ENCODE assay signal across 8 cellular contexts in the genomic region with DNA sequence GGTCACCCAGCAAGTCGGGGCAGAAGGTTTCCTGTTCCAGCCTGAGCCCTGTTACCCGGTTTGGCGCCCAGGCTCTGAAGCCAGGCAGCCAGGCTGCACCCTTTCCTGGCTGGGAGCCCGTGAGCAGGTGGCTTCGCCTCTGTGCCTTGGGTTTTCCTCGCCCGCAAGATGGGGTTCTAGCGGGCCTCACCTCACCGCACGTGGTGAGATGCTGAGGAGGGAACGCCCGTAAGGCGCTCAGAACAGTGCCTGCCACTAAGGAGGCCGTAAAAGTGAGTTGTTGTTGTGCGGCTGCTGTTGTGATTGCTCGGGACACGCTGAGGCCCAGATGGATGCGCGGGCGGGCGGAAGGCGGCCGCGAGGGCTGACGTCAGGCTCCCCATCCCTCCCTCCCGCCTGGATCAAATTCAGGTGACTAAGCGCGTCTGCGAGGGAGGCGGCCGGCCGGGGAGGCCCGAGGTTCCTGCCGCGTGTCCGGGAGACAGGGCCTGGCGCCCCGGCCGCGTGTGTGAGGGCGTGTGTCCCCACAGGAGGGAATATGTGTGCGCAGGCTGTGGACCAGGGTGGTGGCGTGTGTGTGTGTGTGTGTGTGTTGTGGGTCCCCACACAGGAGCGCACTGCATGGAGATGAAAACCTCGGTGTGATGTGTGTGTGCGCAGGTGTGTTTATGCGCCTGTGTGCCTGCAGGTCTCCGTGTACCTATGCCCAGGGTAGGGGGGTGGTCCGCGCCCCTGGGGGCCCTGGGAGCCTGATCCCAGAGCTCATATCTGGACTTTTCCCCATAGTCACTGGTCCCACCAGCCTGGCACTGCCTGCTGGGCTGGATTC. TPM values are rescaled to one million over a fixed set of nuclear protein-coding genes. Genes with fewer than 3 reads are reported as not detected.
DNase-seq lines count a peak whose midpoint lies in the region; ATAC-seq and TF ChIP-seq lines count a peak whose summit lies in the region.

No MANE protein-coding gene starts in this region.

- H3K36me3 ChIP-seq in mucosa of descending colon (ENCODE audit: low read depth): no peaks in the 10 kb centered on the region

- CTCF ChIA-PET in activated naive CD4-positive, alpha-beta T cell treated with anti-CD3 and anti-CD28 coated beads, Interleukin-2, amount 10 ng/mL, durations not matched to agents 7 days and 5 days (lab: Charles Lee): interaction anchor here (1.1 kb wide), 1 partner anchor 25 kb away, joined by 3 read pairs; no protein-coding TSS in a partner anchor

- H3K4me3 Mint-ChIP-seq in activated naive CD4-positive, alpha-beta T cell treated with anti-CD3 and anti-CD28 coated beads, Interleukin-2, amount 10 ng/mL, durations not matched to agents 7 days and 5 days: no peak overlapping the region

- DNase-seq in DMS 273 treated with DMSO at 0.1 percent for 48 hours (lab: John Stamatoyannopoulos, UW) (peak; percentile 86), NCI-H2171 treated with DMSO at 0.1 percent for 48 hours (lab: John Stamatoyannopoulos, UW) (peak; percentile 97), dermis blood vessel endothelial cell (peak; percentile 48), mucosa of descending colon (peak; percentile 75 to 88 (median 85)), HuH-7.5 (ENCODE audit: low spot score) (no peak), UCSD-AML1 (lab: John Stamatoyannopoulos, UW; ENCODE audit: unreplicated experiment) (no peak)
- DNase-seq in stimulated activated CD4-positive, alpha-beta T cell treated with anti-CD3 and anti-CD28 coated beads, Interleukin-1b, Interleukin-23, amount 100 ng/mL, for 48 hours: no peak
- no peak for DNase-seq in activated naive CD4-positive, alpha-beta T cell treated with anti-CD3 and anti-CD28 coated beads, Interleukin-2, amount 10 ng/mL, durations not matched to agents 7 days and 5 days

- H3K9me3 Mint-ChIP-seq in activated naive CD4-positive, alpha-beta T cell treated with anti-CD3 and anti-CD28 coated beads, Interleukin-2, amount 10 ng/mL, durations not matched to agents 7 days and 5 days: no peaks in the 10 kb centered on the region

- intact Hi-C loops in mucosa of descending colon (cut with DNase I, micrococcal nuclease): no loop called here

- peaks cover 42% of the 10 kb centered on the region for H3K4me1 Mint-ChIP-seq in activated naive CD4-positive, alpha-beta T cell treated with anti-CD3 and anti-CD28 coated beads, Interleukin-2, amount 10 ng/mL, durations not matched to agents 7 days and 5 days

- peaks cover 25% of the 10 kb centered on the region for H3K4me1 ChIP-seq in mucosa of descending colon (ENCODE audit: low read depth)

- H3K27ac Mint-ChIP-seq in activated naive CD4-positive, alpha-beta T cell treated with anti-CD3 and anti-CD28 coated beads, Interleukin-2, amount 10 ng/mL, durations not matched to agents 7 days and 5 days: no peak overlapping the region

- no peaks in the 10 kb centered on the region for H3K36me3 Mint-ChIP-seq in activated naive CD4-positive, alpha-beta T cell treated with anti-CD3 and anti-CD28 coated beads, Interleukin-2, amount 10 ng/mL, durations not matched to agents 7 days and 5 days

- ATAC-seq in mucosa of descending colon: peak; percentile 53

- H3K9me3 ChIP-seq in mucosa of descending colon: no peaks in the 10 kb centered on the region

- H3K4me3 ChIP-seq in mucosa of descending colon: no peak overlapping the region

- no peak for TF ChIP-seq CTCF in mucosa of descending colon (IDR thresholded peaks at IDR 0.05)

- peaks cover 26% of the 10 kb centered on the region for H3K27me3 Mint-ChIP-seq in activated naive CD4-positive, alpha-beta T cell treated with anti-CD3 and anti-CD28 coated beads, Interleukin-2, amount 10 ng/mL, durations not matched to agents 7 days and 5 days

RNA-seq across cellular contexts. Expression of gene CAMKK1, which starts 4.3 kb away (rescaled TPM):
- 0.79 and 2.2 TPM in 2 replicates for total RNA-seq in dermis blood vessel endothelial cell
- total RNA-seq in mucosa of descending colon: 10 to 100 TPM in 1 of 3 donors, 1 to 10 TPM in 2; 4.8 to 11.6 (median 6.2) TPM

RNA-seq across cellular contexts. Expression of gene P2RX1, which starts 27.7 kb away (rescaled TPM):
- total RNA-seq in dermis blood vessel endothelial cell (not detected in 2 replicates), mucosa of descending colon (1 to 10 TPM; 2.5 to 4.9 (median 3.5) TPM)

RNA-seq across cellular contexts. Expression of gene NCBP3, which starts 42.5 kb away (rescaled TPM):
- total RNA-seq in dermis blood vessel endothelial cell: 20.9 and 23.8 TPM in 2 replicates
- total RNA-seq in mucosa of descending colon: 10 to 100 TPM; 39.4 to 50.5 (median 44.7) TPM

Comparison
In these comparisons a context has a peak if more than half of its experiments do, and no peak if none do; other contexts are left out.
1. DNase-seq: peak in DMS 273 treated with DMSO at 0.1 percent for 48 hours (single experiment), NCI-H2171 treated with DMSO at 0.1 percent for 48 hours (single experiment), dermis blood vessel endothelial cell (single experiment) and mucosa of descending colon (3 of 3); none in HuH-7.5 (single experiment), stimulated activated CD4-positive, alpha-beta T cell treated with anti-CD3 and anti-CD28 coated beads, Interleukin-1b, Interleukin-23, amount 100 ng/mL, for 48 hours (single experiment), activated naive CD4-positive, alpha-beta T cell treated with anti-CD3 and anti-CD28 coated beads, Interleukin-2, amount 10 ng/mL, durations not matched to agents 7 days and 5 days (single experiment) and UCSD-AML1 (single experiment).